Comparison of ENCODE assay signal across 1 cellular context in the genomic region with DNA sequence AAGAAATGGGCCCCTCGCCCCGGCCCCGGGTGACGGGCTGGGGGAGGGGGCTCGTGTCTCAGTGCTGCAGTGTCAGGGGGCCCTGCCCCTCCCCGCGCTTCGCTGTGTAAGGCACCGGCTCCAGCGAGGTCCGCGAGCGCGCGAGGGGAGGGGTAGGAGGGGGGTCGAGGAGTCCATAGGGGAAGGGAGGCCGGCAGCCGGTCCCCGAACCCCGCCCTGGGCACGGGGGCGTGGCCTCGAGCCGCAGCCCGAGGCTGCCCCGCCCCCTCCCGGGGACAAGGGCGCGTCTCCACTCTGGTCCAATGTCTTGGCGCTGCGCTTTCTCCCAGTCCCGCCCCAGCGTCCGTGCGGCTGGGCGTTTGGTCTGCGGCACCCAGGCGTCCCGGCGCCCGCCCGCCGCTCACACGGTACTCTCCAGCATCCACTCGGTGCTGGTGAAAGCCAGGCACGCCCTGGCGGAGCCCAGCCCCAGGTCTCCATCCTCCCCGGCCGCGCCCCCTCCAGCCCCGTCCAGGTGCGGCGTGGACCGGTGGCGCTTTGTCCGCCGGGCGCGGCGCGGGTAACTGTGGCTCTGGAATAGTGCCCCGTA.
A peak's percentile ranks its signal among the peaks of the same experiment; 100 is the strongest.
TF ChIP-seq lines count a peak whose summit lies in the region.

No MANE protein-coding gene starts in this region.

TF ChIP-seq in K562, 482 proteins besides CTCF, POLR2A, EP300 and RAD21:
- TF ChIP-seq ZBTB33 (CRISPR knock-in tag; IDR thresholded peaks at IDR 0.05) (peak; percentile 77), NFXL1 (CRISPR knock-in tag; IDR thresholded peaks at IDR 0.05) (no peak), RBM14 (IDR thresholded peaks at IDR 0.05; ENCODE audit: borderline replicate concordance, insufficient read depth, low read depth, low read length) (0 out of 2 replicates have a peak, but pooled peaks have one; percentile 21), HNRNPK (IDR thresholded peaks at IDR 0.05; ENCODE audit: low read depth, low read length, poor library complexity, severe bottlenecking) (peak; percentile 53)
